4 cellular contexts compared by ENCODE assay signal in genomic region chr14:34970665-34971064, GRCh38.
TF ChIP-seq lines count a peak whose summit lies in the region.

No MANE protein-coding gene starts in this region.

TF ChIP-seq in HepG2, 621 proteins besides CTCF, POLR2A, EP300 and RAD21 (continues in another document):
- TF ChIP-seq ZNF121 (CRISPR knock-in tag; IDR thresholded peaks at IDR 0.05): peak; percentile 96
- TF ChIP-seq ZNF878 (CRISPR knock-in tag; IDR thresholded peaks at IDR 0.05): no peak
- TF ChIP-seq ZC3H4 (CRISPR knock-in tag; IDR thresholded peaks at IDR 0.05; ENCODE audit: borderline replicate concordance): no peak
- TF ChIP-seq ZBTB44 (CRISPR knock-in tag; IDR thresholded peaks at IDR 0.05): no peak
- TF ChIP-seq IRF2 (CRISPR knock-in tag; IDR thresholded peaks at IDR 0.05): no peak
- no peak for TF ChIP-seq GPBP1L1 (CRISPR knock-in tag; IDR thresholded peaks at IDR 0.05)
- no peak for TF ChIP-seq RNF219 (CRISPR knock-in tag; IDR thresholded peaks at IDR 0.05)
- no peak for TF ChIP-seq ZNF235 (CRISPR knock-in tag; IDR thresholded peaks at IDR 0.05; ENCODE audit: borderline replicate concordance)
- no peak for TF ChIP-seq ZNF879 (CRISPR knock-in tag; IDR thresholded peaks at IDR 0.05)
- no peak for TF ChIP-seq ZNF510 (CRISPR knock-in tag; IDR thresholded peaks at IDR 0.05; ENCODE audit: low read depth)

TF ChIP-seq in HEK293, 187 proteins besides CTCF, POLR2A, EP300 and RAD21:
- no peak for TF ChIP-seq ZBTB21 (tag by site-specific recombination; IDR thresholded peaks at IDR 0.05)
- TF ChIP-seq ZFHX2 (tag by site-specific recombination; conservative IDR thresholded peaks at IDR 0.05): no peak
- TF ChIP-seq MZF1 (tag by site-specific recombination; IDR thresholded peaks at IDR 0.05; ENCODE audit: borderline replicate concordance): no peak
- TF ChIP-seq ZNF776 (tag by site-specific recombination; IDR thresholded peaks at IDR 0.05; ENCODE audit: borderline replicate concordance): no peak
- TF ChIP-seq KLF16 (tag by site-specific recombination; IDR thresholded peaks at IDR 0.05): no peak
- TF ChIP-seq GLIS2 (tag by site-specific recombination; IDR thresholded peaks at IDR 0.05): no peak
- TF ChIP-seq ZNF121 (tag by site-specific recombination; IDR thresholded peaks at IDR 0.05): peak; percentile 20; the same call in 1 of the 2 replicates
- TF ChIP-seq ZNF398 (tag by site-specific recombination; IDR thresholded peaks at IDR 0.05): no peak

TF ChIP-seq in IMR-90, 13 proteins besides CTCF, POLR2A, EP300 and RAD21:
- no peak for TF ChIP-seq MAFK (IDR thresholded peaks at IDR 0.05; ENCODE audit: low read depth, low read length)
- TF ChIP-seq RCOR1 (IDR thresholded peaks at IDR 0.05; ENCODE audit: insufficient replicate concordance, low read length): no peak
- TF ChIP-seq USF2 (IDR thresholded peaks at IDR 0.05; ENCODE audit: low read depth, low read length): no peak
- TF ChIP-seq RFX5 (IDR thresholded peaks at IDR 0.05; ENCODE audit: low read depth, low read length): no peak
- no peak for TF ChIP-seq SMC3 (IDR thresholded peaks at IDR 0.05; ENCODE audit: low read depth, low read length)
- TF ChIP-seq MXI1 (IDR thresholded peaks at IDR 0.05; ENCODE audit: borderline replicate concordance, low read depth, low read length): no peak
- no peak for TF ChIP-seq MAZ (IDR thresholded peaks at IDR 0.05; ENCODE audit: borderline replicate concordance, low read depth, low read length)
- TF ChIP-seq CEBPB (IDR thresholded peaks at IDR 0.05; ENCODE audit: low read depth, low read length): no peak
- no peak for TF ChIP-seq NFE2L2 (IDR thresholded peaks at IDR 0.05; ENCODE audit: low read depth, low read length)
- no peak for TF ChIP-seq BHLHE40 (IDR thresholded peaks at IDR 0.05; ENCODE audit: low read depth, low read length)
- TF ChIP-seq CHD1 (IDR thresholded peaks at IDR 0.05; ENCODE audit: low read depth, low read length): no peak
- no peak for TF ChIP-seq FOS (IDR thresholded peaks at IDR 0.05; ENCODE audit: low read depth, low read length)
- no peak for TF ChIP-seq ELK1 (IDR thresholded peaks at IDR 0.05; ENCODE audit: borderline replicate concordance, low read depth, low read length)

TF ChIP-seq in K562, 482 proteins besides CTCF, POLR2A, EP300 and RAD21:
- no peak for TF ChIP-seq JUND (IDR thresholded peaks at IDR 0.05; ENCODE audit: borderline replicate concordance, low read depth, low read length)
- TF ChIP-seq JUND (tag; IDR thresholded peaks at IDR 0.05; ENCODE audit: borderline replicate concordance, low read depth, low read length): no peak
- TF ChIP-seq POLR2AphosphoS2 (IDR thresholded peaks at IDR 0.05; ENCODE audit: low read length): no peak
- TF ChIP-seq ZNF121 (CRISPR knock-in tag; conservative IDR thresholded peaks at IDR 0.05): peak; percentile 51
- peak; percentile 46 for TF ChIP-seq RBM25 (IDR thresholded peaks at IDR 0.05; ENCODE audit: low read depth, low read length, severe bottlenecking)
